In the genomic region with DNA sequence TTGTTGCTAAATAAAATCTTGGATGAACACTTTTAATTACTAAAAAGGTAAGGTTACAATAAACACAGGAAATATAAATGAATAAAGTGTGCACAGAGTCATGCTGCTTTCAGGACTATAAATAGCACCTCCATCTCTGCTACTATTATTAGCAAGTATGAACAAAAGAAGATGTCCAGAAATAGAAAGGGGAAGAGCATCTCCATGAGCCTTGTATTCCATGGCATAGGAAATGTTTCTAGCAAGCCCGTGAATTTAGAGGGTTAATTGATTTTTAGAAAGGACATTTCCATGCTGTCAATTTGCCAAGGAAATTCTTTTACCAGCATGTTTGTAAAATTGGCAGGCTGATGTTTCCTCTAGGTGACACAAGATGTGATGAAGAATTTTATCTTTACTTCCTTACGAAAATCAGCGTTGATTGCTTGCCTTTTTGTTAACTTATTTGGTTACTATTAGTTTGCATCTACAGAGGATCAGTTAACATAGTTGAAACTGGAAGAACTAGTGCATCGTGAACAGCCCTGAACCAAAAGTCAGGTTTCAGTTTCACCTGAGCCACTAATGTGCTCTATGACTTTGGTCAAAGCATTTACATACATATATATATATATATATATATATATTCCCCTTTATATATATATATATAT, we compare ENCODE assay signal across 15 cellular contexts. TPM values are rescaled to one million over a fixed set of nuclear protein-coding genes. Genes with fewer than 3 reads are reported as not detected.
A peak's percentile ranks its signal among the peaks of the same experiment; 100 is the strongest.
DNase-seq lines count a peak whose midpoint lies in the region; ATAC-seq and TF ChIP-seq lines count a peak whose summit lies in the region.
"Had no signal": no experiment of that assay in that cellular context is flagged by ENCODE, and none has a peak within 500 bp of the region (broad histone marks: within the 10 kb centered on the region; RNA-seq: fewer than 3 reads in every experiment).

No MANE protein-coding gene starts in this region.

- H3K36me3 ChIP-seq in hepatocyte (replicated peaks; ENCODE audit: insufficient read depth, low read depth), result no peaks in the 10 kb centered on the region
- H3K36me3 ChIP-seq: ascending aorta, stomach had no signal

- H3K27me3 ChIP-seq in hepatocyte, result no peaks in the 10 kb centered on the region
- peaks cover 73% of the 10 kb centered on the region for H3K27me3 ChIP-seq in foreskin keratinocyte
- H3K27me3 ChIP-seq: ascending aorta had no signal

- no peak overlapping the region for H3K4me3 ChIP-seq in hepatocyte
- H3K4me3 ChIP-seq: ascending aorta, stomach had no signal

- ATAC-seq in GM18861 (IDR thresholded peaks at IDR 0.05; ENCODE audit: unreplicated experiment) (peak; percentile 87), GM21526 (IDR thresholded peaks at IDR 0.05; ENCODE audit: low FRiP score, unreplicated experiment) (peak; percentile 97), HG03066 (IDR thresholded peaks at IDR 0.05; ENCODE audit: low read depth, unreplicated experiment) (peak; percentile 98), foreskin keratinocyte (no peak)
- ATAC-seq: naive thymus-derived CD8-positive, alpha-beta T cell had no signal

- no peak for TF ChIP-seq CTCF in hepatocyte (IDR thresholded peaks at IDR 0.05; ENCODE audit: poor library complexity)
- no peak for TF ChIP-seq CTCF in foreskin keratinocyte (conservative IDR thresholded peaks at IDR 0.05)

- H3K4me2 ChIP-seq in hepatocyte, result no peak overlapping the region

- H3K4me1 ChIP-seq in hepatocyte (ENCODE audit: insufficient read depth) (peaks cover 3% of the 10 kb centered on the region), foreskin keratinocyte (peaks cover 6% of the 10 kb centered on the region)
- H3K4me1 ChIP-seq: ascending aorta had no signal

- H3K9me3 ChIP-seq in hepatocyte (ENCODE audit: low read depth), result no peaks in the 10 kb centered on the region
- H3K9me3 ChIP-seq: ascending aorta, stomach had no signal

- H3K27ac ChIP-seq in hepatocyte (no peak overlapping the region), foreskin keratinocyte (no peak overlapping the region)
- H3K27ac ChIP-seq: ascending aorta, stomach had no signal

- WGBS in hepatocyte (ENCODE audit: low lambda C conversion rate, missing lambda C conversion rate), result 85% methylated on average over 4 of the region's 4 CpGs

- H4K20me1 ChIP-seq in hepatocyte (ENCODE audit: insufficient read depth, poor library complexity, severe bottlenecking), result no peaks in the 10 kb centered on the region

- H3K9me2 ChIP-seq in hepatocyte (replicated peaks; ENCODE audit: insufficient read depth), result no peaks in the 10 kb centered on the region

- DNase-seq in dermis blood vessel endothelial cell (peak; percentile 82), anterior cingulate cortex (lab: John Stamatoyannopoulos, UW) (no peak), hepatocyte (ENCODE audit: low spot score) (no peak), NK-92 (lab: John Stamatoyannopoulos, UW; ENCODE audit: unreplicated experiment) (no peak), foreskin keratinocyte (no peak)
- DNase-seq: COR-L47; naive thymus-derived CD8-positive, alpha-beta T cell; NCI-H748 treated with DMSO at 0.1 percent for 48 hours; stimulated activated CD4-positive, alpha-beta T cell treated with anti-CD3 and anti-CD28 coated beads, Interleukin-15, amount 100 ng/mL, for 24 hours; stomach had no signal

- peaks cover 5% of the 10 kb centered on the region for H3K79me2 ChIP-seq in hepatocyte

- H2AFZ ChIP-seq in hepatocyte, result no peak overlapping the region

RNA-seq across cellular contexts. Expression of gene NR5A2, which starts 45.3 kb away (rescaled TPM):
- 7.9 and 16.0 TPM in 2 replicates for total RNA-seq in dermis blood vessel endothelial cell
- 49.6 and 55.5 TPM in 2 replicates for total RNA-seq in hepatocyte
- polyA plus RNA-seq in hepatocyte, result 16.4 and 19.8 TPM in 2 replicates
- 0.04 TPM in 1 of 2 replicates, not detected in the other for total RNA-seq in foreskin keratinocyte
- not detected in 2 replicates for polyA plus RNA-seq in foreskin keratinocyte
- total RNA-seq: LHCN-M2; naive thymus-derived CD8-positive, alpha-beta T cell had no signal
- polyA plus RNA-seq: naive thymus-derived CD8-positive, alpha-beta T cell had no signal
